Comparison of ENCODE assay signal across 1 cellular context in the genomic region with DNA sequence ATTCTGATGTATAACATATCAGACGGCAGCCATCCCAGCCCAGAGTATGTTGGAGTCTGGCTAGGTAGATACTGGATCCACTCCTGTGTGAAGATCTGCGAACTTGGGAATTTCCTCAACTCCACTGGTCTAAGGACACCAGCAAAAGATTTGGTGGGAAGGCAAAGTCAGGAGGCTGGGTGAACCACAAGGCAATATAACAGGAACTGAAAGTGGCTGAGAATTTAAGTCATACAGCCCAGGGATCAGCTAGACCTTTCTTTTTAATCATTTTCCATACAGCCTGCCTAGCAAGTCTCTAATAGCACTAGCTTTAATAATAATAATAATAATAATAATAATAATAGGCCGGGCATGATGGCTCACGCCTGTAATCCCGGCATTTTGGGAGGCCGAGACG.
A peak's percentile ranks its signal among the peaks of the same experiment; 100 is the strongest.
TF ChIP-seq lines count a peak whose summit lies in the region.

No MANE protein-coding gene starts in this region.

TF ChIP-seq in GM12878, 131 proteins besides CTCF, POLR2A, EP300 and RAD21:
- TF ChIP-seq RUNX3 (IDR thresholded peaks at IDR 0.05; ENCODE audit: low read length) (peak; percentile 45), ESRRA (IDR thresholded peaks at IDR 0.05; ENCODE audit: low read length) (no peak), IRF4 (IDR thresholded peaks at IDR 0.05; ENCODE audit: low read depth, low read length) (0 out of 2 replicates have a peak, but pooled peaks have one; percentile 29), NRF1 (conservative IDR thresholded peaks at IDR 0.05; ENCODE audit: low read depth, low read length) (no peak), HCFC1 (IDR thresholded peaks at IDR 0.05; ENCODE audit: low read length) (no peak), SPI1 (IDR thresholded peaks at IDR 0.05; ENCODE audit: borderline replicate concordance, insufficient read depth, low read depth, low read length) (peak; percentile 88; the same call in 1 of the 2 replicates), KLF5 (IDR thresholded peaks at IDR 0.05; ENCODE audit: partially characterized antibody) (no peak), IKZF2 (IDR thresholded peaks at IDR 0.05) (peak in 1 of 2 experiments; percentile 20; a peak in 1 of 4 replicates), IKZF1 (conservative IDR thresholded peaks at IDR 0.05) (0 out of 2 replicates have a peak, but pooled peaks have one; percentile 17), CBX5 (IDR thresholded peaks at IDR 0.05; ENCODE audit: low read depth) (no peak)
TF ChIP-seq in GM12878: peak in this region for 5.
